ENCODE assay signal across 1 cellular context in the genomic region with DNA sequence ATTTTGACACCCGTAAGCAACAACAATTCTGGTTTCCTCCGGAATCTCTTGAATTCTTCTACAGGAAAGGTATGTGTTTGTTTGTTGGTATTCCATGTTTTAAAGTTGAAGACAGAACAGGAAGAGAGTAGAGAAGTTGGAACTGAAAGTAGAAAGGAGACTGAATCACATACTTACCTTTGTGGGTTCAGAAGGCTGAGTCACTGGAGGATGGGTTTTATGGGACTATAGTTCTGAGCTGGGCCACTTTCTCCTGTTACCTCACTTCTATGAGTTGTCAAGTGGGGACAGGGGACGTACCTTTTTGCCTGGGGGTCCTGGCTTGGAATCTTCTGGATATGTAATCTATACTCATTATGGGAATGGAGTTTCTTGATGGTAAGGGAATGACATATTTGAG.
TF ChIP-seq lines count a peak whose summit lies in the region.

No MANE protein-coding gene starts in this region.

TF ChIP-seq in IMR-90, 13 proteins besides CTCF, POLR2A, EP300 and RAD21 (continued from another document):
- TF ChIP-seq MAFK (IDR thresholded peaks at IDR 0.05; ENCODE audit: low read depth, low read length) (no peak), CHD1 (IDR thresholded peaks at IDR 0.05; ENCODE audit: low read depth, low read length) (no peak), RCOR1 (IDR thresholded peaks at IDR 0.05; ENCODE audit: insufficient replicate concordance, low read length) (no peak)
